In genomic region chr9:130240410-130241197, GRCh38 we compare ENCODE assay signal across 8 cellular contexts. TPM values are rescaled to one million over a fixed set of nuclear protein-coding genes. Genes with fewer than 3 reads are reported as not detected.
DNase-seq lines count a peak whose midpoint lies in the region; ATAC-seq and TF ChIP-seq lines count a peak whose summit lies in the region.

No MANE protein-coding gene starts in this region.

- H3K27ac Mint-ChIP-seq in activated B cell treated with CpG ODN at 0.5 μM for 24 hours = peak overlapping the region; percentile 92
- H3K27ac Mint-ChIP-seq in progenitor cell of endocrine pancreas = no peak overlapping the region

- H3K36me3 Mint-ChIP-seq in activated B cell treated with CpG ODN at 0.5 μM for 24 hours (ENCODE audit: low read depth) (no peaks in the 10 kb centered on the region), progenitor cell of endocrine pancreas (ENCODE audit: insufficient read depth) (no peaks in the 10 kb centered on the region)

- H3K4me3 Mint-ChIP-seq in activated B cell treated with CpG ODN at 0.5 μM for 24 hours = peak overlapping the region; percentile 80
- H3K4me3 Mint-ChIP-seq in progenitor cell of endocrine pancreas (ENCODE audit: low read depth) = no peak overlapping the region

- peaks cover 6% of the 10 kb centered on the region for H3K27me3 Mint-ChIP-seq in activated B cell treated with CpG ODN at 0.5 μM for 24 hours
- peaks cover 3% of the 10 kb centered on the region for H3K27me3 Mint-ChIP-seq in progenitor cell of endocrine pancreas

- intact Hi-C loops in activated B cell treated with CpG ODN at 0.5 μM for 24 hours (cut with micrococcal nuclease) = loop anchor here (1.0 to 10.0 kb wide), 8 partner anchors 102 to 1096 kb away; partner anchors contain the start of genes C9orf78, GPR107 and USP20

- POLR2A ChIA-PET in activated B cell treated with CpG ODN at 0.5 μM for 24 hours (lab: Charles Lee) = interaction anchor here (0.6 to 2.3 kb wide), 9 partner anchors 9 to 1208 kb away, joined by 3 to 23 read pairs (median 3); partner anchors contain the start of genes FNBP1 and NTMT1

- H3K9me3 Mint-ChIP-seq in activated B cell treated with CpG ODN at 0.5 μM for 24 hours = no peaks in the 10 kb centered on the region
- no peaks in the 10 kb centered on the region for H3K9me3 Mint-ChIP-seq in progenitor cell of endocrine pancreas (ENCODE audit: low read depth)

- DNase-seq in DMS114 treated with DMSO at 0.1 percent for 48 hours (lab: John Stamatoyannopoulos, UW; ENCODE audit: unreplicated experiment) = peak; percentile 55
- peak; percentile 30 to 42 for DNase-seq in NCI-H446 (lab: John Stamatoyannopoulos, UW)
- DNase-seq in activated B cell treated with CpG ODN at 0.5 μM for 24 hours = no peak
- DNase-seq in fibroblast of the conjunctiva (ENCODE audit: low read depth) = peak; percentile 47
- DNase-seq in non-pigmented ciliary epithelial cell (ENCODE audit: low read depth) = peak; percentile 36
- no peak for DNase-seq in progenitor cell of endocrine pancreas (ENCODE audit: low spot score, unreplicated experiment)

- ATAC-seq in HG02610 (IDR thresholded peaks at IDR 0.05; ENCODE audit: unreplicated experiment) (peak; percentile 47), activated B cell treated with CpG ODN at 0.5 μM for 24 hours (ENCODE audit: low read depth) (no peak), GM18873 (IDR thresholded peaks at IDR 0.05; ENCODE audit: low FRiP score, unreplicated experiment) (no peak)

- TF ChIP-seq CTCF in activated B cell treated with CpG ODN at 0.5 μM for 24 hours (IDR thresholded peaks at IDR 0.05) = no peak
- no peak for TF ChIP-seq CTCF in progenitor cell of endocrine pancreas (IDR thresholded peaks at IDR 0.05; ENCODE audit: unreplicated experiment)

- H3K4me1 Mint-ChIP-seq in activated B cell treated with CpG ODN at 0.5 μM for 24 hours (peaks cover 36% of the 10 kb centered on the region), progenitor cell of endocrine pancreas (ENCODE audit: low read depth) (peaks cover 5% of the 10 kb centered on the region)

- CTCF ChIA-PET in activated B cell treated with CpG ODN at 0.5 μM for 24 hours (lab: Charles Lee) = interaction anchor here (0.9 to 10.6 kb wide), 2 partner anchors 111 to 134 kb away, joined by 3 to 108 read pairs; no protein-coding TSS in a partner anchor

RNA-seq across cellular contexts. Expression of gene HMCN2, which starts 25.0 kb away (rescaled TPM):
- total RNA-seq in activated B cell treated with CpG ODN at 0.5 μM for 24 hours = not detected in 2 replicates
- 0.26 and 0.31 TPM in 2 replicates for total RNA-seq in progenitor cell of endocrine pancreas

Comparison
In these comparisons a context has a peak if more than half of its experiments do, and no peak if none do; other contexts are left out.
1. DNase-seq: peak in DMS114 treated with DMSO at 0.1 percent for 48 hours (single experiment), NCI-H446 (2 of 2), fibroblast of the conjunctiva (single experiment) and non-pigmented ciliary epithelial cell (single experiment); none in activated B cell treated with CpG ODN at 0.5 μM for 24 hours (single experiment) and progenitor cell of endocrine pancreas (single experiment).